ENCODE assay signal across 20 cellular contexts in genomic region chr11:8286886-8287285, GRCh38. TPM values are rescaled to one million over a fixed set of nuclear protein-coding genes. Genes with fewer than 3 reads are reported as not detected.
DNase-seq lines count a peak whose midpoint lies in the region; ATAC-seq, FAIRE-seq and TF ChIP-seq lines count a peak whose summit lies in the region.
"Had no signal": no experiment of that assay in that cellular context is flagged by ENCODE, and none has a peak within 500 bp of the region (broad histone marks: within the 10 kb centered on the region; RNA-seq: fewer than 3 reads in every experiment).

No MANE protein-coding gene starts in this region.

- no peak overlapping the region for H3K27ac ChIP-seq in sigmoid colon
- H3K27ac ChIP-seq: BLaER1 treated with 17β-estradiol and CSF1 and Interleukin-3, amounts not matched to agents 10 nM and 100 nM; HL-60 had no signal

- no peaks in the 10 kb centered on the region for H3K36me3 Mint-ChIP-seq in activated CD8-positive, alpha-beta memory T cell treated with anti-CD3 and anti-CD28 coated beads, Interleukin-2, amount 10 ng/mL, durations not matched to agents 7 days and 5 days
- H3K36me3 Mint-ChIP-seq in brain, result no peaks in the 10 kb centered on the region
- H3K36me3 Mint-ChIP-seq: CD4-positive, CD25-positive, alpha-beta regulatory T cell had no signal

- no peaks in the 10 kb centered on the region for H3K9me3 Mint-ChIP-seq in activated CD8-positive, alpha-beta memory T cell treated with anti-CD3 and anti-CD28 coated beads, Interleukin-2, amount 10 ng/mL, durations not matched to agents 7 days and 5 days (ENCODE audit: low read depth)
- peaks cover 0 to 12% (median 5%) of the 10 kb centered on the region in 5 experiments for H3K9me3 Mint-ChIP-seq in brain
- H3K9me3 Mint-ChIP-seq: CD4-positive, CD25-positive, alpha-beta regulatory T cell had no signal

- intact Hi-C loops in sigmoid colon (cut with DNase I), result no loop called here

- 65 to 82% methylated on average over 2 of the region's 2 CpGs for WGBS in sigmoid colon, 2 donors

- no peaks in the 10 kb centered on the region for H3K4me1 Mint-ChIP-seq in activated CD8-positive, alpha-beta memory T cell treated with anti-CD3 and anti-CD28 coated beads, Interleukin-2, amount 10 ng/mL, durations not matched to agents 7 days and 5 days
- peaks cover 65% of the 10 kb centered on the region for H3K4me1 Mint-ChIP-seq in brain
- H3K4me1 Mint-ChIP-seq: CD4-positive, CD25-positive, alpha-beta regulatory T cell had no signal

- H3K4me3 ChIP-seq in sigmoid colon (no peak overlapping the region), foreskin fibroblast (ENCODE audit: low read depth in 1 of 2, low read length in 2 of 2) (no peak overlapping the region)
- H3K4me3 ChIP-seq: BLaER1 treated with 17β-estradiol and CSF1 and Interleukin-3, amounts not matched to agents 10 nM and 100 nM had no signal

- CTCF ChIA-PET in activated CD8-positive, alpha-beta memory T cell treated with anti-CD3 and anti-CD28 coated beads, Interleukin-2, amount 10 ng/mL, durations not matched to agents 7 days and 5 days (lab: Charles Lee), result interaction anchor here (1.4 kb wide), 1 partner anchor 23 kb away, joined by 6 read pairs; the partner anchor contains the start of gene LMO1

- TF ChIP-seq EP300 in sigmoid colon (IDR thresholded peaks at IDR 0.05), result no peak

- no peaks in the 10 kb centered on the region for H3K9me3 ChIP-seq in sigmoid colon
- H3K9me3 ChIP-seq: BLaER1 treated with 17β-estradiol and CSF1 and Interleukin-3, amounts not matched to agents 10 nM and 100 nM had no signal

- DNase-seq in activated CD8-positive, alpha-beta memory T cell treated with anti-CD3 and anti-CD28 coated beads, Interleukin-2, amount 10 ng/mL, durations not matched to agents 7 days and 5 days, result peak; percentile 31
- no peak for DNase-seq in activated CD8-positive, alpha-beta memory T cell treated with anti-CD3 and anti-CD28 coated beads for 24 hours
- DNase-seq in left lobe of liver (ENCODE audit: low spot score) (peak; percentile 22), sigmoid colon (peak; percentile 48), urothelium cell line (ENCODE audit: low spot score) (no peak), GM19238 (ENCODE audit: insufficient read length, low spot score) (no peak), foreskin fibroblast (no peak)
- DNase-seq: 8988T; ACHN; CD4-positive, CD25-positive, alpha-beta regulatory T cell; DMS153; DMS79 treated with DMSO at 0.1 percent for 48 hours; EL had no signal

- no peak for TF ChIP-seq POLR2A in sigmoid colon (IDR thresholded peaks at IDR 0.05)

- TF ChIP-seq CTCF in brain (conservative IDR thresholded peaks at IDR 0.05) (no peak), sigmoid colon (IDR thresholded peaks at IDR 0.05) (no peak), foreskin fibroblast (IDR thresholded peaks at IDR 0.05; ENCODE audit: low read depth, low read length) (no peak)

- H3K36me3 ChIP-seq in sigmoid colon, result no peaks in the 10 kb centered on the region
- H3K36me3 ChIP-seq: BLaER1 treated with 17β-estradiol and CSF1 and Interleukin-3, amounts not matched to agents 10 nM and 100 nM had no signal

- no peak for FAIRE-seq in urothelium cell line (lab: Jason Lieb, UNC)
- FAIRE-seq: G401.6, GM12891, GM19239 had no signal

- ATAC-seq in activated CD8-positive, alpha-beta memory T cell treated with anti-CD3 and anti-CD28 coated beads, Interleukin-2, amount 10 ng/mL, durations not matched to agents 7 days and 5 days, result no peak
- ATAC-seq in left lobe of liver, result no peak
- ATAC-seq: HCT116 had no signal

- no peak overlapping the region for H3K4me3 Mint-ChIP-seq in activated CD8-positive, alpha-beta memory T cell treated with anti-CD3 and anti-CD28 coated beads, Interleukin-2, amount 10 ng/mL, durations not matched to agents 7 days and 5 days
- H3K4me3 Mint-ChIP-seq in brain, result no peak overlapping the region
- H3K4me3 Mint-ChIP-seq: CD4-positive, CD25-positive, alpha-beta regulatory T cell had no signal

- H3K27me3 Mint-ChIP-seq in activated CD8-positive, alpha-beta memory T cell treated with anti-CD3 and anti-CD28 coated beads, Interleukin-2, amount 10 ng/mL, durations not matched to agents 7 days and 5 days, result peaks cover 9% of the 10 kb centered on the region
- peaks cover 30% of the 10 kb centered on the region for H3K27me3 Mint-ChIP-seq in brain

- H3K4me1 ChIP-seq in sigmoid colon, result peaks cover 0 to 12% (median 11%) of the 10 kb centered on the region in 4 donors

- H3K27ac Mint-ChIP-seq in activated CD8-positive, alpha-beta memory T cell treated with anti-CD3 and anti-CD28 coated beads, Interleukin-2, amount 10 ng/mL, durations not matched to agents 7 days and 5 days, result no peak overlapping the region
- peak overlapping the region in 3 of 5 experiments; percentile 21 to 82 (median 29) for H3K27ac Mint-ChIP-seq in brain
- H3K27ac Mint-ChIP-seq: CD4-positive, CD25-positive, alpha-beta regulatory T cell had no signal

- no peaks in the 10 kb centered on the region for H3K27me3 ChIP-seq in sigmoid colon

RNA-seq across cellular contexts. Expression of gene LMO1, which starts 23.2 kb away (rescaled TPM):
- not detected for total RNA-seq in activated CD8-positive, alpha-beta memory T cell treated with anti-CD3 and anti-CD28 coated beads, Interleukin-2, amount 10 ng/mL, durations not matched to agents 7 days and 5 days
- 0.93 TPM for polyA plus RNA-seq in brain (ENCODE audit: insufficient read depth, low read depth, low replicate concordance)
- not detected for total RNA-seq in left lobe of liver
- total RNA-seq in sigmoid colon, result 1 to 10 TPM in 1 of 4 donors, under 1 TPM in 1, not detected in 2; 0.66 to 1.8 TPM
- under 1 TPM in 1 of 3 donors, not detected in 2; 0.04 TPM for polyA plus RNA-seq in sigmoid colon
- total RNA-seq: CD4-positive, CD25-positive, alpha-beta regulatory T cell had no signal

Comparison
In these comparisons a context has a peak if more than half of its experiments do, and no peak if none do; other contexts are left out.
1. DNase-seq: peak in activated CD8-positive, alpha-beta memory T cell treated with anti-CD3 and anti-CD28 coated beads, Interleukin-2, amount 10 ng/mL, durations not matched to agents 7 days and 5 days (single experiment), left lobe of liver (single experiment) and sigmoid colon (single experiment); none in activated CD8-positive, alpha-beta memory T cell treated with anti-CD3 and anti-CD28 coated beads for 24 hours (single experiment), urothelium cell line (single experiment), GM19238 (single experiment) and foreskin fibroblast (0 of 2).